8 cellular contexts compared by ENCODE assay signal in genomic region chr9:85610074-85610855, GRCh38.
A peak's percentile ranks its signal among the peaks of the same experiment; 100 is the strongest.
DNase-seq lines count a peak whose midpoint lies in the region; ATAC-seq and TF ChIP-seq lines count a peak whose summit lies in the region.

No MANE protein-coding gene starts in this region.

- WGBS in body of pancreas, 2 donors = 56 to 57% methylated on average over 4 of the region's 4 CpGs

- peak overlapping the region; percentile 45; the same call in 1 of the 2 replicates for H3K4me3 ChIP-seq in PC-3 (ENCODE audit: low read length)
- no peak overlapping the region for H3K4me3 ChIP-seq in body of pancreas
- peak overlapping the region; percentile 61 for H3K4me3 ChIP-seq in skeletal muscle satellite cell (ENCODE audit: low read length)

- BruUV-seq in PC-3 (replicated peaks; lab: Mats Ljungman, UMichigan) = no TSS peak

- H3K27me3 Mint-ChIP-seq in IgD-negative memory B cell = no peaks in the 10 kb centered on the region

- CTCF ChIA-PET in PC-3 (lab: Charles Lee) = interaction anchor here (0.6 to 1.3 kb wide), 5 partner anchors 26 to 1673 kb away, joined by 4 to 19 read pairs (median 6); no protein-coding TSS in a partner anchor

- intact Hi-C loops in PC-3 (cut with micrococcal nuclease) = loop anchor here (1.0 kb wide), 1 partner anchor 1213 kb away; no protein-coding TSS in a partner anchor
- intact Hi-C loops in body of pancreas (cut with DNase I) = no loop called here

- H3K36me3 ChIP-seq in PC-3 (ENCODE audit: low read depth, low read length) (no peaks in the 10 kb centered on the region), body of pancreas (replicated peaks in 1 of 2; ENCODE audit: insufficient read depth in 1 of 2, low read depth in 2 of 2) (no peaks in the 10 kb centered on the region), skeletal muscle satellite cell (ENCODE audit: insufficient read depth, low read length) (no peaks in the 10 kb centered on the region)

- peaks cover 10 to 13% (median 13%) of the 10 kb centered on the region in 3 donors for H3K4me1 Mint-ChIP-seq in IgD-negative memory B cell

- peak overlapping the region; percentile 67 for H3K4me2 ChIP-seq in PC-3 (ENCODE audit: low read length)
- peak overlapping the region; percentile 73 for H3K4me2 ChIP-seq in skeletal muscle satellite cell (ENCODE audit: low read length)

- ATAC-seq in GM21723 (IDR thresholded peaks at IDR 0.05; ENCODE audit: unreplicated experiment) (peak; percentile 86), PC-3 (peak; percentile 79), body of pancreas (peak; percentile 80)

- H3K4me3 Mint-ChIP-seq in IgD-negative memory B cell = peak overlapping the region in 3 of 4 donors; percentile 46 to 73 (median 54)

- no peak overlapping the region for H3K27ac ChIP-seq in PC-3 (ENCODE audit: low read length)
- no peak overlapping the region for H3K27ac ChIP-seq in body of pancreas

- no peaks in the 10 kb centered on the region for H3K9me2 ChIP-seq in PC-3 (replicated peaks; ENCODE audit: low read length)

- H2AFZ ChIP-seq in PC-3 (ENCODE audit: low read length) = peak overlapping the region; percentile 56; the same call in 1 of the 2 replicates

- H3K36me3 Mint-ChIP-seq in IgD-negative memory B cell = peaks cover 8% of the 10 kb centered on the region

- TF ChIP-seq CTCF in PC-3 (conservative IDR thresholded peaks at IDR 0.05; ENCODE audit: low read depth, low read length) (peak; percentile 86), body of pancreas (IDR thresholded peaks at IDR 0.05) (peak; percentile 65 to 83 (median 77))

- DNase-seq in activated T-cell treated with anti-CD3 and anti-CD28 coated beads for 24 hours (ENCODE audit: low read depth) (peak; percentile 19), PC-3 (peak; percentile 73), body of pancreas (peak in 3 of 4 donors; percentile 18 to 46 (median 27)), iPS DF 19.7 (ENCODE audit: low read depth, low spot score) (peak; percentile 35)
- DNase-seq in activated T-cell treated with anti-CD3 and anti-CD28 coated beads, Interleukin-2, amount 50 U/mL, for 1 hour = no peak

- no peaks in the 10 kb centered on the region for H3K9me3 ChIP-seq in PC-3 (ENCODE audit: low read length)
- no peaks in the 10 kb centered on the region for H3K9me3 ChIP-seq in body of pancreas
- H3K9me3 ChIP-seq in skeletal muscle satellite cell (replicated peaks; ENCODE audit: low read length) = no peaks in the 10 kb centered on the region

- H3K9me3 Mint-ChIP-seq in IgD-negative memory B cell = no peaks in the 10 kb centered on the region

- POLR2A ChIA-PET in PC-3 (lab: Charles Lee; ENCODE audit: unreplicated experiment) = interaction anchor here (0.6 kb wide), 1 partner anchor 1277 kb away, joined by 3 read pairs; no protein-coding TSS in a partner anchor

- TF ChIP-seq POLR2A in body of pancreas (IDR thresholded peaks at IDR 0.05) = no peak

- H4K20me1 ChIP-seq in PC-3 (ENCODE audit: low read length) = no peaks in the 10 kb centered on the region

- no peak overlapping the region for H3K9ac ChIP-seq in PC-3 (ENCODE audit: low read length)
- H3K9ac ChIP-seq in skeletal muscle satellite cell (ENCODE audit: low read depth, low read length) = peak overlapping the region; percentile 54

- H3K79me2 ChIP-seq in PC-3 (ENCODE audit: low read length) = no peaks in the 10 kb centered on the region

- H3K27ac Mint-ChIP-seq in IgD-negative memory B cell = peak overlapping the region; percentile 3 to 47 (median 6)

- H3K27me3 ChIP-seq in PC-3 (ENCODE audit: low read length) (no peaks in the 10 kb centered on the region), body of pancreas (no peaks in the 10 kb centered on the region), skeletal muscle satellite cell (ENCODE audit: control insufficient read depth, insufficient read depth, low read length) (no peaks in the 10 kb centered on the region)

- H3F3A ChIP-seq in PC-3 (ENCODE audit: low read length, unreplicated experiment) = no peaks in the 10 kb centered on the region

- H3K4me1 ChIP-seq in PC-3 (ENCODE audit: insufficient read depth, low read length) = no peaks in the 10 kb centered on the region
- no peaks in the 10 kb centered on the region for H3K4me1 ChIP-seq in body of pancreas
- H3K4me1 ChIP-seq in skeletal muscle satellite cell (ENCODE audit: control insufficient read depth, insufficient read depth, low read length) = peaks cover 4% of the 10 kb centered on the region

Comparison
In these comparisons a context has a peak if more than half of its experiments do, and no peak if none do; other contexts are left out.
1. H3K4me3 ChIP-seq: peak in PC-3 (single experiment) and skeletal muscle satellite cell (single experiment); none in body of pancreas (0 of 2).
2. Peak in every context shown above with its lines, with median percentiles within 50 percentile points of each other: ATAC-seq.